ENCODE assay signal across 1 cellular context in the genomic region with DNA sequence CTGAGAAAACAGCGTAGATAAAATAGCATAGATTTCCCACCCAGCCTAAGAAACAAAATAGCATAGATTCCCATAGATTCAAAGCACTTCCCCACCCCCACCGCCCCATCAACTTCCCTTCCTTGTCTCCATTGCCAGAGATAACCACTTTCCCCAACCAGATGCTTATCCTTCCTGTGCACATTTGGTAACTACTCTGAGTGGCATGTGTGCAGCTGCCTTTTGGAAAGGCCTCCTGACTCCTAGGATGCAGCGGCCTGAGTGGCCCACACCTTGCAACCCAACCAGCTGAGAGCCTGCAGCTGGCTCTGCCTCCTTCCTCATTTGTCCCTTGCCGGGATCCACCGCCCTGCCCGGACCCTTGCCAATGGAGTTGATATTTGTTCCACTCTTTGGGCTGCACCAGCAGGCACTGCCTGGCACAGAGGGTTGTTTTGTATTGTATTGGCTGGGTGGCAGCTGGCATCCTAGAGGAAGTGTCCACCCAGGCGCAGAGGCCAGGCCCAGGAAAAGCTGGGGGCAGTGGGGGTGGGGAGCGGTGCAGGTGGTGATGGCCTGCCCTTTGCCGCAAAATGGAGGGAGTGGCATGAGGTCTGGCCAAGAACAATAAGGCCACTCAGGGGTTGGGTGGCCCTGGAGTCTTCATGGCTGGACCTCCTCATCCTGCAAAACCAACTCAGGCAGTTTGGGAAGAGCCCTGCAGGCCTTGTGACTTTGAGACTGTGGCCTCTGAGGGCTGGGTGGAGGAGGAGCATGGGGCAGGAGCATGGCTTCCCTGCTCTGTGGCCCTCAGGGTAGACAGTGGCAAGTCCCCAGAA.
A peak's percentile ranks its signal among the peaks of the same experiment; 100 is the strongest.
TF ChIP-seq lines count a peak whose summit lies in the region.

No MANE protein-coding gene starts in this region.

TF ChIP-seq in endothelial cell of umbilical vein, 7 proteins besides CTCF, POLR2A, EP300 and RAD21:
- TF ChIP-seq JUN (IDR thresholded peaks at IDR 0.05; ENCODE audit: borderline replicate concordance, insufficient read depth, insufficient read length, low read depth) = no peak
- TF ChIP-seq EZH2 (IDR thresholded peaks at IDR 0.05; ENCODE audit: borderline replicate concordance, low read depth, low read length, severe bottlenecking) = no peak
- peak; percentile 49 for TF ChIP-seq POLR2AphosphoS5 (IDR thresholded peaks at IDR 0.05; ENCODE audit: insufficient read depth, low read depth, low read length)
TF ChIP-seq in endothelial cell of umbilical vein: peak in this region for 1.
